36 cellular contexts compared by ENCODE assay signal in genomic region chr3:49709852-49710251, GRCh38. TPM values are rescaled to one million over a fixed set of nuclear protein-coding genes. Genes with fewer than 3 reads are reported as not detected.
"Had no signal": no experiment of that assay in that cellular context is flagged by ENCODE, and none has a peak within 500 bp of the region (broad histone marks: within the 10 kb centered on the region; RNA-seq: fewer than 3 reads in every experiment).

No MANE protein-coding gene starts in this region.

- FAIRE-seq: astrocyte, bronchial epithelial cell had no signal

- ATAC-seq: activated CD4-positive, alpha-beta T cell treated with anti-CD3 and anti-CD28 coated beads for 36 hours; activated CD8-positive, alpha-beta memory T cell treated with anti-CD3 and anti-CD28 coated beads, Interleukin-2, amount 10 ng/mL, durations not matched to agents 7 days and 5 days; activated CD8-positive, alpha-beta T cell treated with anti-CD3 and anti-CD28 coated beads, Interleukin-2, amount 10 ng/mL, durations not matched to agents 7 days and 5 days; foreskin keratinocyte; gastrocnemius medialis; heart right ventricle; T-helper 17 cell had no signal

- H3K27ac ChIP-seq: brain microvascular endothelial cell, coronary artery, dorsolateral prefrontal cortex, esophagus muscularis mucosa, foreskin keratinocyte, gastrocnemius medialis, heart right ventricle, WERI-Rb-1 had no signal

- H3K4me1 ChIP-seq: esophagus muscularis mucosa, foreskin keratinocyte, heart right ventricle had no signal

- H3K27me3 Mint-ChIP-seq: activated CD4-positive, alpha-beta memory T cell treated with anti-CD3 and anti-CD28 coated beads for 36 hours; activated CD4-positive, alpha-beta T cell treated with anti-CD3 and anti-CD28 coated beads for 36 hours; activated CD4-positive, alpha-beta T cell treated with anti-CD3 and anti-CD28 coated beads, Interleukin-2, amount 10 ng/mL, durations not matched to agents 24 days and 14 days; activated CD8-positive, alpha-beta memory T cell treated with anti-CD3 and anti-CD28 coated beads, Interleukin-2, amount 10 ng/mL, durations not matched to agents 7 days and 5 days; activated naive CD8-positive, alpha-beta T cell; central memory CD8-positive, alpha-beta T cell; dendritic cell treated with granulocyte-macrophage colony-stimulating factor and Interleukin-4, amounts not matched to agents 40 ng/mL and 50 ng/mL, for 4 days; T-helper 17 cell had no signal

- H3K9me3 ChIP-seq: esophagus muscularis mucosa, gastrocnemius medialis, heart right ventricle had no signal

- H3K27ac Mint-ChIP-seq: activated CD4-positive, alpha-beta memory T cell treated with anti-CD3 and anti-CD28 coated beads for 36 hours; activated CD4-positive, alpha-beta T cell treated with anti-CD3 and anti-CD28 coated beads for 36 hours; activated CD4-positive, alpha-beta T cell treated with anti-CD3 and anti-CD28 coated beads, Interleukin-2, amount 10 ng/mL, durations not matched to agents 24 days and 14 days; activated CD8-positive, alpha-beta memory T cell treated with anti-CD3 and anti-CD28 coated beads, Interleukin-2, amount 10 ng/mL, durations not matched to agents 7 days and 5 days; activated CD8-positive, alpha-beta T cell treated with anti-CD3 and anti-CD28 coated beads, Interleukin-2, amount 10 ng/mL, durations not matched to agents 7 days and 5 days; activated naive CD4-positive, alpha-beta T cell treated with anti-CD3 and anti-CD28 coated beads for 36 hours; activated naive CD8-positive, alpha-beta T cell; activated T-helper 1 cell treated with anti-CD3 and anti-CD28 coated beads, Interleukin-12 subunit alpha, Interleukin-12 subunit beta, Interleukin-2, Interleukin-4 antibody, amounts not matched to agents 30 ng/mL and 10 ng/mL and 1 ng/mL, durations not matched to agents 14 hours and 24 hours and 36 hours; activated T-helper 2 cell treated with anti-CD3 and anti-CD28 coated beads, Interferon-gamma antibody, Interleukin-2, Interleukin-4, amounts not matched to agents 10 μg/mL and 5 μg/mL and 100 μg/mL, durations not matched to agents 14 hours and 24 hours and 36 hours; dendritic cell treated with granulocyte-macrophage colony-stimulating factor and Interleukin-4, amounts not matched to agents 40 ng/mL and 50 ng/mL, for 4 days; endodermal cell; T-helper 17 cell; T-helper 2 cell treated with Interferon-gamma antibody and Interleukin-4, amounts not matched to agents 5 μg/mL and 100 μg/mL, for 36 hours had no signal

- H3K4me3 Mint-ChIP-seq: activated CD4-positive, alpha-beta memory T cell treated with anti-CD3 and anti-CD28 coated beads for 36 hours; activated CD4-positive, alpha-beta T cell treated with anti-CD3 and anti-CD28 coated beads for 36 hours; activated CD4-positive, alpha-beta T cell treated with anti-CD3 and anti-CD28 coated beads, Interleukin-2, amount 10 ng/mL, durations not matched to agents 24 days and 14 days; activated CD8-positive, alpha-beta memory T cell treated with anti-CD3 and anti-CD28 coated beads, Interleukin-2, amount 10 ng/mL, durations not matched to agents 7 days and 5 days; activated CD8-positive, alpha-beta T cell treated with anti-CD3 and anti-CD28 coated beads, Interleukin-2, amount 10 ng/mL, durations not matched to agents 7 days and 5 days; activated naive CD4-positive, alpha-beta T cell treated with anti-CD3 and anti-CD28 coated beads for 36 hours; activated naive CD8-positive, alpha-beta T cell; activated T-helper 1 cell treated with anti-CD3 and anti-CD28 coated beads, Interleukin-12 subunit alpha, Interleukin-12 subunit beta, Interleukin-2, Interleukin-4 antibody, amounts not matched to agents 30 ng/mL and 10 ng/mL and 1 ng/mL, durations not matched to agents 14 hours and 24 hours and 36 hours; central memory CD8-positive, alpha-beta T cell; dendritic cell treated with granulocyte-macrophage colony-stimulating factor and Interleukin-4, amounts not matched to agents 40 ng/mL and 50 ng/mL, for 4 days; endodermal cell; T-helper 17 cell; T-helper 2 cell treated with Interferon-gamma antibody and Interleukin-4, amounts not matched to agents 5 μg/mL and 100 μg/mL, for 36 hours had no signal

- H3K36me3 Mint-ChIP-seq: activated CD4-positive, alpha-beta memory T cell treated with anti-CD3 and anti-CD28 coated beads for 36 hours; activated CD8-positive, alpha-beta memory T cell treated with anti-CD3 and anti-CD28 coated beads, Interleukin-2, amount 10 ng/mL, durations not matched to agents 7 days and 5 days; activated naive CD8-positive, alpha-beta T cell had no signal

- DNase-seq: activated CD4-positive, alpha-beta memory T cell treated with anti-CD3 and anti-CD28 coated beads for 36 hours; activated CD4-positive, alpha-beta T cell treated with anti-CD3 and anti-CD28 coated beads for 36 hours; activated CD4-positive, alpha-beta T cell treated with anti-CD3 and anti-CD28 coated beads, Interleukin-2, amount 10 ng/mL, durations not matched to agents 24 days and 14 days; activated CD4-positive, CD25-positive, alpha-beta regulatory T cell; activated CD4-positive, CD25-positive, alpha-beta regulatory T cell treated with anti-CD3 and anti-CD28 coated beads, Interleukin-2, amount 50 U/mL, for 72 hours; activated CD8-positive, alpha-beta memory T cell treated with anti-CD3 and anti-CD28 coated beads, Interleukin-2, amount 10 ng/mL, durations not matched to agents 7 days and 5 days; activated CD8-positive, alpha-beta memory T cell treated with anti-CD3 and anti-CD28 coated beads, Interleukin-2, amount 50 U/mL, for 4 hours; activated CD8-positive, alpha-beta T cell treated with anti-CD3 and anti-CD28 coated beads, Interleukin-2, amount 10 ng/mL, durations not matched to agents 7 days and 5 days; activated effector memory CD4-positive, alpha-beta T cell treated with anti-CD3 and anti-CD28 coated beads, Interleukin-2, amount 50 U/mL, for 16 hours; activated naive CD4-positive, alpha-beta T cell treated with anti-CD3 and anti-CD28 coated beads for 36 hours; activated T-cell treated with anti-CD3 and anti-CD28 coated beads, Interleukin-2, amount 50 U/mL, for 1 hour; activated T-cell treated with anti-CD3 and anti-CD28 coated beads, Interleukin-2, amount 50 U/mL, for 48 hours; amniotic stem cell; anterior cingulate cortex; brain microvascular endothelial cell; dorsolateral prefrontal cortex; effector memory CD4-positive, alpha-beta T cell; endodermal cell; erythroblast; foreskin keratinocyte; gastrocnemius medialis; heart right ventricle; T-helper 1 cell; T-helper 17 cell; T1000; WERI-Rb-1 had no signal

- H3K9me3 Mint-ChIP-seq: activated CD4-positive, alpha-beta memory T cell treated with anti-CD3 and anti-CD28 coated beads for 36 hours; activated CD4-positive, alpha-beta T cell treated with anti-CD3 and anti-CD28 coated beads, Interleukin-2, amount 10 ng/mL, durations not matched to agents 24 days and 14 days; activated naive CD4-positive, alpha-beta T cell treated with anti-CD3 and anti-CD28 coated beads for 36 hours; activated T-helper 1 cell treated with anti-CD3 and anti-CD28 coated beads, Interleukin-12 subunit alpha, Interleukin-12 subunit beta, Interleukin-2, Interleukin-4 antibody, amounts not matched to agents 30 ng/mL and 10 ng/mL and 1 ng/mL, durations not matched to agents 14 hours and 24 hours and 36 hours; activated T-helper 2 cell treated with anti-CD3 and anti-CD28 coated beads, Interferon-gamma antibody, Interleukin-2, Interleukin-4, amounts not matched to agents 10 μg/mL and 5 μg/mL and 100 μg/mL, durations not matched to agents 14 hours and 24 hours and 36 hours; central memory CD8-positive, alpha-beta T cell; dendritic cell treated with granulocyte-macrophage colony-stimulating factor and Interleukin-4, amounts not matched to agents 40 ng/mL and 50 ng/mL, for 4 days; endodermal cell; T-helper 2 cell treated with Interferon-gamma antibody and Interleukin-4, amounts not matched to agents 5 μg/mL and 100 μg/mL, for 36 hours had no signal

- H3K4me3 ChIP-seq: coronary artery, dorsolateral prefrontal cortex, esophagus muscularis mucosa, gastrocnemius medialis, heart right ventricle had no signal

- H3K27me3 ChIP-seq: brain microvascular endothelial cell, dorsolateral prefrontal cortex, esophagus muscularis mucosa, foreskin keratinocyte, gastrocnemius medialis, heart right ventricle had no signal

- H3K4me1 Mint-ChIP-seq: activated CD4-positive, alpha-beta T cell treated with anti-CD3 and anti-CD28 coated beads for 36 hours; central memory CD8-positive, alpha-beta T cell; endodermal cell had no signal

RNA-seq across cellular contexts. Expression of gene AMIGO3, which starts 9.6 kb away (rescaled TPM):
- total RNA-seq: activated CD4-positive, alpha-beta memory T cell treated with anti-CD3 and anti-CD28 coated beads for 36 hours; activated naive CD4-positive, alpha-beta T cell treated with anti-CD3 and anti-CD28 coated beads for 36 hours; activated T-helper 2 cell treated with anti-CD3 and anti-CD28 coated beads, Interferon-gamma antibody, Interleukin-2, Interleukin-4, amounts not matched to agents 10 μg/mL and 5 μg/mL and 100 μg/mL, durations not matched to agents 14 hours and 24 hours and 36 hours; bronchial epithelial cell; foreskin keratinocyte had no signal
